ENCODE assay signal across 10 cellular contexts in the genomic region with DNA sequence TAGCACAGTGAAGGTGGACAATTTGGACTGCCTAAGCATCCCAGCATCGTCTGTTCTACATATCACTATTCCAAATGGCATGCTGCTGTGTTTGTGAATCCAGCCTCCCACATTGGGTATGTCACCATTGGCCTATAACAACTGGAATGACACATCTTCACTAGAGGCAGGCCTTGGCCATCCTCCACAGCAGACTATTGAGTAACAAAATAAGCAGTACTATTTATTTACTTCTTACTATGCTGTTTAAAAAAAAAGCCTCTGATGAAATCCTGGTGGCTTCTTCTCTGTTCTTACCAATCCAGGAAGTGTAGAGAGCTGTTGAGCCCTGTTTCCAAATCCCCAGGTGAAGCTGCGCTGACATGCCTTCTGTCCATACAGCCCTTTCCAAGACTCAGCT. TPM values are rescaled to one million over a fixed set of nuclear protein-coding genes. Genes with fewer than 3 reads are reported as not detected.
DNase-seq lines count a peak whose midpoint lies in the region; TF ChIP-seq lines count a peak whose summit lies in the region.
"Had no signal": no experiment of that assay in that cellular context is flagged by ENCODE, and none has a peak within 500 bp of the region (broad histone marks: within the 10 kb centered on the region; RNA-seq: fewer than 3 reads in every experiment).

No MANE protein-coding gene starts in this region.

- H3K4me3 ChIP-seq in HL-60 (replicated peaks; ENCODE audit: insufficient read depth, low read length) = no peak overlapping the region
- no peak overlapping the region for H3K4me3 ChIP-seq in adipocyte (ENCODE audit: low read length)
- H3K4me3 ChIP-seq in suprapubic skin = no peak overlapping the region
- H3K4me3 ChIP-seq: heart left ventricle had no signal

- H3K9ac ChIP-seq in adipocyte (ENCODE audit: low read length) = no peak overlapping the region

- H3K36me3 ChIP-seq in adipocyte (ENCODE audit: control insufficient read depth, insufficient read depth, low read length, severe bottlenecking) (no peaks in the 10 kb centered on the region), suprapubic skin (no peaks in the 10 kb centered on the region)
- H3K36me3 ChIP-seq: heart left ventricle had no signal

- 58% methylated on average over 2 of the region's 2 CpGs for WGBS in suprapubic skin

- no peak for TF ChIP-seq POLR2A in suprapubic skin (IDR thresholded peaks at IDR 0.05)

- H3K4me1 ChIP-seq in adipocyte (ENCODE audit: control insufficient read depth, insufficient read depth, low read length) = peaks cover 5% of the 10 kb centered on the region
- peaks cover 6% of the 10 kb centered on the region for H3K4me1 ChIP-seq in suprapubic skin
- H3K4me1 ChIP-seq: heart left ventricle had no signal

- DNase-seq in HL-60 (ENCODE audit: low read depth in 1 of 2, low spot score in 1 of 2) (peak; percentile 66 to 76), adipocyte (ENCODE audit: low read depth) (peak; percentile 75), hepatic stellate cell (ENCODE audit: low spot score) (peak; percentile 10), suprapubic skin (ENCODE audit: low spot score in 2 of 2) (peak in 1 of 2 donors; percentile 83), germinal center (ENCODE audit: low spot score) (no peak), NCI-H69 (lab: John Stamatoyannopoulos, UW) (no peak)
- no peak for DNase-seq in activated T-cell treated with anti-CD3 and anti-CD28 coated beads, Interleukin-2, amount 50 U/mL, for 48 hours
- DNase-seq: stimulated activated naive CD4-positive, alpha-beta T cell had no signal

- H3K27ac ChIP-seq in HL-60 (replicated peaks) (peak overlapping the region; percentile 53), suprapubic skin (peak overlapping the region; percentile 54)
- H3K27ac ChIP-seq: heart left ventricle had no signal

- TF ChIP-seq EP300 in suprapubic skin (IDR thresholded peaks at IDR 0.05) = no peak

- TF ChIP-seq CTCF in HL-60 (IDR thresholded peaks at IDR 0.05; ENCODE audit: insufficient read depth, low read length) (no peak), suprapubic skin (IDR thresholded peaks at IDR 0.05) (no peak)

- H3K9me3 ChIP-seq in adipocyte (ENCODE audit: control insufficient read depth, low read length) = no peaks in the 10 kb centered on the region
- no peaks in the 10 kb centered on the region for H3K9me3 ChIP-seq in suprapubic skin
- H3K9me3 ChIP-seq: heart left ventricle had no signal

- H3K27me3 ChIP-seq in HL-60 (ENCODE audit: insufficient read depth, poor library complexity, severe bottlenecking) (no peaks in the 10 kb centered on the region), adipocyte (replicated peaks; ENCODE audit: control insufficient read depth, insufficient read depth, low read length) (no peaks in the 10 kb centered on the region), suprapubic skin (no peaks in the 10 kb centered on the region)
- H3K27me3 ChIP-seq: heart left ventricle had no signal

RNA-seq across cellular contexts. Expression of a gene that starts 30.6 kb away (rescaled TPM):
- total RNA-seq in suprapubic skin = 100 to 1,000 TPM; 106 to 151 (median 120) TPM
- total RNA-seq: G401, heart left ventricle had no signal

RNA-seq across cellular contexts. Expression of a gene that starts 42.7 kb away (rescaled TPM):
- total RNA-seq in suprapubic skin = 10 to 100 TPM; 17.6 to 25.2 (median 20.7) TPM

RNA-seq across cellular contexts. Expression of a gene that starts 43.1 kb away (rescaled TPM):
- total RNA-seq in suprapubic skin = 10 to 100 TPM in 2 of 4 donors, 1 to 10 TPM in 2; 8.2 to 13.4 (median 10.8) TPM

Comparison
In these comparisons a context has a peak if more than half of its experiments do, and no peak if none do; other contexts are left out.
1. DNase-seq: peak in HL-60 (2 of 2), adipocyte (single experiment) and hepatic stellate cell (single experiment); none in germinal center (single experiment), NCI-H69 (single experiment) and activated T-cell treated with anti-CD3 and anti-CD28 coated beads, Interleukin-2, amount 50 U/mL, for 48 hours (0 of 2).